Comparison of ENCODE assay signal across 18 cellular contexts in the genomic region with DNA sequence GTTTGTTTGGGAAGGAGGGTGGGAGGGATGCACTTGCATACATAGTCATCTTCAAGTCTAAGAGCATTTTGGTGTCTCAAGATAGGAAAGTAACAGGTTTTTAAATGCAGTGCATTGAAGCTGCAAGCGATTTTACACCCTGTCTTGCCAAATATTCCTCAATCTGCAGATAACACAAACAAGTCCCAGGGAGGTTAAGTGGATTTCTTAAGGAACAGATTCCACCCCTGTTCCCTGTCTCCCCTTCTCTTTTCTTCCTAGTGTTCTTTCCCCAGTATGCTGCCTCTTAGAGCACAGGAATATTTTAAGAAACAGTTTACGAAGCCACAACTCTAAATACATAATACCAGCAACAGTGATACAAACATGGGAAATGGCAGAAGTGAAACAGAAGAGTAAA.
A peak's percentile ranks its signal among the peaks of the same experiment; 100 is the strongest.
DNase-seq lines count a peak whose midpoint lies in the region; ATAC-seq and TF ChIP-seq lines count a peak whose summit lies in the region.
"Had no signal": no experiment of that assay in that cellular context is flagged by ENCODE, and none has a peak within 500 bp of the region (broad histone marks: within the 10 kb centered on the region; RNA-seq: fewer than 3 reads in every experiment).

No MANE protein-coding gene starts in this region.

- no peaks in the 10 kb centered on the region for H3K36me3 ChIP-seq in endodermal cell (ENCODE audit: control insufficient read depth, insufficient read depth, low read length)
- no peaks in the 10 kb centered on the region for H3K36me3 ChIP-seq in neural progenitor cell
- H3K36me3 ChIP-seq: Peyer's patch had no signal

- no peak for DNase-seq in Right ventricle myocardium superior
- DNase-seq in cardiac septum (ENCODE audit: low spot score): no peak
- DNase-seq in endodermal cell: no peak
- DNase-seq in neural progenitor cell (ENCODE audit: low spot score): no peak
- DNase-seq in activated T-cell treated with anti-CD3 and anti-CD28 coated beads, Interleukin-2, amount 50 U/mL, for 24 hours: no peak
- no peak for DNase-seq in NCI-H1092 (lab: John Stamatoyannopoulos, UW)
- DNase-seq in G401 (ENCODE audit: low spot score): no peak
- no peak for DNase-seq in iPS-NIHi7 (ENCODE audit: extremely low spot score)
- DNase-seq: 8988T, DMS79 treated with DMSO at 0.1 percent for 48 hours, GM23248, NCI-H1105, NCI-H2081, NCI-H2171 treated with DMSO at 0.1 percent for 48 hours, Peyer's patch, SHP77 had no signal

- peak overlapping the region; percentile 73 for H3K4me2 ChIP-seq in neural progenitor cell

- H3K4me3 ChIP-seq in endodermal cell (ENCODE audit: low read length) (no peak overlapping the region), neural progenitor cell (peak overlapping the region; percentile 23)
- H3K4me3 ChIP-seq: GM23248, K562, Peyer's patch had no signal

- H3K27me3 ChIP-seq in endodermal cell (ENCODE audit: control insufficient read depth, insufficient read depth, low read length, poor library complexity, severe bottlenecking): no peaks in the 10 kb centered on the region
- no peaks in the 10 kb centered on the region for H3K27me3 ChIP-seq in neural progenitor cell
- H3K27me3 ChIP-seq: Peyer's patch had no signal

- H3K27ac Mint-ChIP-seq in endodermal cell (peak overlapping the region; percentile 50), neural progenitor cell (peak overlapping the region; percentile 24)
- no peak overlapping the region for H3K27ac Mint-ChIP-seq in activated T-cell treated with anti-CD3 and anti-CD28 coated beads, Interleukin-2, amount 50 U/mL, for 24 hours
- H3K27ac Mint-ChIP-seq: B cell had no signal

- H3F3A ChIP-seq in neural progenitor cell (ENCODE audit: low read depth): peaks cover 34% of the 10 kb centered on the region

- peak; percentile 52 for ATAC-seq in Right ventricle myocardium superior (ENCODE audit: poor library complexity)
- ATAC-seq: K562 had no signal

- H3K4me1 ChIP-seq in endodermal cell (ENCODE audit: control insufficient read depth, insufficient read depth, low read length) (peaks cover 8% of the 10 kb centered on the region), neural progenitor cell (peaks cover 67% of the 10 kb centered on the region)

- H3K4me1 Mint-ChIP-seq in endodermal cell (peaks cover 44% of the 10 kb centered on the region), neural progenitor cell (peaks cover 55% of the 10 kb centered on the region)
- no peaks in the 10 kb centered on the region for H3K4me1 Mint-ChIP-seq in activated T-cell treated with anti-CD3 and anti-CD28 coated beads, Interleukin-2, amount 50 U/mL, for 24 hours (ENCODE audit: low read depth)
- H3K4me1 Mint-ChIP-seq: B cell had no signal

- no peak overlapping the region for H3K4me3 Mint-ChIP-seq in endodermal cell
- H3K4me3 Mint-ChIP-seq in neural progenitor cell: no peak overlapping the region
- H3K4me3 Mint-ChIP-seq in activated T-cell treated with anti-CD3 and anti-CD28 coated beads, Interleukin-2, amount 50 U/mL, for 24 hours: no peak overlapping the region
- H3K4me3 Mint-ChIP-seq: B cell had no signal

- H4K20me1 ChIP-seq in neural progenitor cell (ENCODE audit: low read depth): peaks cover 6% of the 10 kb centered on the region

- in situ Hi-C loops in G401 (cut with HindIII; ENCODE audit: low sequenced_read_pairs): no loop called here

- H3K79me2 ChIP-seq in neural progenitor cell (ENCODE audit: low read depth): no peaks in the 10 kb centered on the region

- H3K9ac ChIP-seq in endodermal cell (ENCODE audit: extremely low read depth, low read length, poor library complexity, severe bottlenecking): no peak overlapping the region
- no peak overlapping the region for H3K9ac ChIP-seq in neural progenitor cell
- H3K9ac ChIP-seq: GM23248 had no signal

- H3K27me3 Mint-ChIP-seq in endodermal cell (ENCODE audit: insufficient read depth) (peaks cover 13% of the 10 kb centered on the region), neural progenitor cell (ENCODE audit: insufficient read depth, low read depth) (no peaks in the 10 kb centered on the region)
- H3K27me3 Mint-ChIP-seq in activated T-cell treated with anti-CD3 and anti-CD28 coated beads, Interleukin-2, amount 50 U/mL, for 24 hours: no peaks in the 10 kb centered on the region

- H3K9me3 Mint-ChIP-seq in endodermal cell: no peaks in the 10 kb centered on the region
- no peaks in the 10 kb centered on the region for H3K9me3 Mint-ChIP-seq in neural progenitor cell
- no peaks in the 10 kb centered on the region for H3K9me3 Mint-ChIP-seq in activated T-cell treated with anti-CD3 and anti-CD28 coated beads, Interleukin-2, amount 50 U/mL, for 24 hours

- H3K36me3 Mint-ChIP-seq in endodermal cell (ENCODE audit: low read depth) (no peaks in the 10 kb centered on the region), neural progenitor cell (no peaks in the 10 kb centered on the region)
- H3K36me3 Mint-ChIP-seq in activated T-cell treated with anti-CD3 and anti-CD28 coated beads, Interleukin-2, amount 50 U/mL, for 24 hours (ENCODE audit: low read depth): no peaks in the 10 kb centered on the region

- WGBS in endodermal cell (ENCODE audit: insufficient coverage in 1 of 2, insufficient read length in 1 of 2), 2 experiments: 81% methylated on average over 2 of the region's 2 CpGs; no CpG with 5 or more reads in 1 of the 2 experiments

- peak overlapping the region; percentile 87 for H3K27ac ChIP-seq in endodermal cell (ENCODE audit: low read depth, low read length)
- H3K27ac ChIP-seq in neural progenitor cell: peak overlapping the region; percentile 93
- H3K27ac ChIP-seq: GM23248, Peyer's patch had no signal

- no peaks in the 10 kb centered on the region for H3K9me3 ChIP-seq in endodermal cell (ENCODE audit: control insufficient read depth, low read length)
- H3K9me3 ChIP-seq in neural progenitor cell (ENCODE audit: low read depth): no peaks in the 10 kb centered on the region
- H3K9me3 ChIP-seq: Peyer's patch had no signal

- H2AFZ ChIP-seq in neural progenitor cell (replicated peaks): no peak overlapping the region
- H2AFZ ChIP-seq: GM23248 had no signal

- TF ChIP-seq CTCF in endodermal cell (conservative IDR thresholded peaks at IDR 0.05) (no peak), neural progenitor cell (IDR thresholded peaks at IDR 0.05) (no peak)

- intact Hi-C loops in Right ventricle myocardium superior (cut with DNase I) (no loop called here), cardiac septum (cut with DNase I) (no loop called here)
